Comparison of ENCODE assay signal across 10 cellular contexts in the genomic region with DNA sequence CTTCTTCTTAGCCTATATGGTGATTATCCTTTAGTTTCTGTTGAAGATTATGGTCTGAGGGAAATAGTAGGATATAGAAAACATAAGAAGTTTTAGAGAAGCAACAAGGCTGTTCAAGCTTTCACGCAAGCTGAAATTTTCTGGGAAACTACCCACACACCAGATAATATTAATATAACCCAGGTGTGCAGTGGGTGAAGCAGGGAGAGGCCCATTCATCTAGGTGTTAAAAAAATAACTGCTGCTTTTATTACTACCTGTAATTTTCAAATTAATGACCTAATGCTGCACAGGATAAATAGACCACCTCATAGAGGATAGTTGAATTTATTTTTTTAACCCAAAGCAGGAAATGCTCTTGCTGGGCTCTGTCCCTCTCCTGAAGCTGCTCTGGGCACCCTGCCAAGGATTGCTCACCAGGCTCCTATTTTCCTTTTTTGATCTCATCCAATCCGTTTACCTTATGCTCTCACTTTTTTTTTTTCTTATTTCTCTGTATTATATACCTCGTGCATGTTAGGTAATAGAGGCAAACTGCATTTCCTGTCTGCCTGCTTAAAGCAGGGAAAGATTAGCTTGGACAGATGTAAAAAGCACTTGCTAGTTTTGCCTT.
DNase-seq lines count a peak whose midpoint lies in the region; ATAC-seq and TF ChIP-seq lines count a peak whose summit lies in the region.
"Had no signal": no experiment of that assay in that cellular context is flagged by ENCODE, and none has a peak within 500 bp of the region (broad histone marks: within the 10 kb centered on the region; RNA-seq: fewer than 3 reads in every experiment).

No MANE protein-coding gene starts in this region.

- TF ChIP-seq CTCF in Peyer's patch (IDR thresholded peaks at IDR 0.05) (no peak), epithelial cell of esophagus (IDR thresholded peaks at IDR 0.05; ENCODE audit: insufficient read depth, low read depth, low read length, missing control alignments) (no peak)

- TF ChIP-seq POLR2A in Peyer's patch (IDR thresholded peaks at IDR 0.05), result no peak

- ATAC-seq in Right ventricle myocardium inferior (no peak), HG03196 (IDR thresholded peaks at IDR 0.05; ENCODE audit: unreplicated experiment) (no peak), GM19452 (IDR thresholded peaks at IDR 0.05; ENCODE audit: unreplicated experiment) (no peak)

- DNase-seq in Right ventricle myocardium inferior (ENCODE audit: missing footprints), result peak; percentile 68
- no peak for DNase-seq in cardiac septum (ENCODE audit: low spot score)
- peak in 2 of 3 donors; percentile 62 to 73 for DNase-seq in Peyer's patch
- DNase-seq in epithelial cell of esophagus (ENCODE audit: low read depth), result peak; percentile 92
- peak; percentile 64 for DNase-seq in pulmonary artery endothelial cell (ENCODE audit: low read depth, low spot score)
- no peak for DNase-seq in NK-92 treated with Interleukin-12 subunit alpha and Interleukin-12 subunit beta, amount 100 ng/mL, for 24 hours (lab: John Stamatoyannopoulos, UW)
- DNase-seq: CD4-positive, CD25-positive, alpha-beta regulatory T cell; naive B cell had no signal

- H3K4me3 ChIP-seq in Peyer's patch, result no peak overlapping the region
- H3K4me3 ChIP-seq in epithelial cell of esophagus (ENCODE audit: low read length), result no peak overlapping the region

- H3K27ac ChIP-seq in Peyer's patch, result peak overlapping the region in 3 of 4 donors; percentile 0 to 41 (median 16)

- peaks cover 0 to 40% (median 0%) of the 10 kb centered on the region in 4 donors for H3K4me1 ChIP-seq in Peyer's patch

- H3K36me3 ChIP-seq in Peyer's patch, result no peaks in the 10 kb centered on the region

- no peaks in the 10 kb centered on the region for H3K9me3 ChIP-seq in Peyer's patch

- intact Hi-C loops in Right ventricle myocardium inferior (cut with DNase I) (loop anchor here (5.0 kb wide), 1 partner anchor 82 kb away; no protein-coding TSS in a partner anchor), cardiac septum (cut with DNase I) (loop anchor here (5.0 kb wide), 1 partner anchor 123 kb away; a partner anchor contains a TSS)

- H3K27me3 ChIP-seq in Peyer's patch, result no peaks in the 10 kb centered on the region

Comparison
In these comparisons a context has a peak if more than half of its experiments do, and no peak if none do; other contexts are left out.
1. DNase-seq: peak in Right ventricle myocardium inferior (single experiment), Peyer's patch (2 of 3), epithelial cell of esophagus (single experiment) and pulmonary artery endothelial cell (single experiment); none in cardiac septum (single experiment) and NK-92 treated with Interleukin-12 subunit alpha and Interleukin-12 subunit beta, amount 100 ng/mL, for 24 hours (single experiment).